Comparison of ENCODE assay signal across 22 cellular contexts in the genomic region with DNA sequence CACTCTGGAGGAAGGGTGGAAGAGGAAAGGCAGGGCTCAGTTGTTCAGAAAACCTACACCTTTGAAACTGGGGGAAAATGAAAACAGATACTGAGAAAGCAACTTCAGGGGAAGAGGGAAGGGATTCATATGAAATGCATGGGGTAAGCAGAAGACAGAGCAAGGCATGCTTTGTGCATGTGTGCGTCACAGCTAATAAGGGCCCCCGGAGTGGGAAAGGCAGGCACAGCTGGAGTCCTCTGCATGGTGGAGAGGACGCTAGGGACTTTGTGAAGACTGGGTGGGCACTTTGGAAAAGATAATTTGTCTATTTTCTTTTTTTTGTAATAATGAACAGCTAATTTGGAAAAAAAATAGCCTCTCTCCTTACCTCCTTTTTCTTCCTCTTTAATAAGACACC.
DNase-seq lines count a peak whose midpoint lies in the region; ATAC-seq, FAIRE-seq and TF ChIP-seq lines count a peak whose summit lies in the region.
"Had no signal": no experiment of that assay in that cellular context is flagged by ENCODE, and none has a peak within 500 bp of the region (broad histone marks: within the 10 kb centered on the region; RNA-seq: fewer than 3 reads in every experiment).

No MANE protein-coding gene starts in this region.

- H2AFZ ChIP-seq in GM23338 = peak overlapping the region; percentile 38; the same call in 1 of the 2 replicates
- H2AFZ ChIP-seq in astrocyte (ENCODE audit: low read depth, low read length) = no peak overlapping the region
- no peak overlapping the region for H2AFZ ChIP-seq in neural progenitor cell (replicated peaks)
- no peak overlapping the region for H2AFZ ChIP-seq in hepatocyte
- no peak overlapping the region for H2AFZ ChIP-seq in smooth muscle cell (ENCODE audit: low read depth)

- H3K27ac Mint-ChIP-seq in GM23338 (peak overlapping the region; percentile 14; the same call in 1 of the 2 replicates), astrocyte (ENCODE audit: unreplicated experiment) (peak overlapping the region; percentile 19), neural progenitor cell (peak overlapping the region; percentile 90)
- no peak overlapping the region for H3K27ac Mint-ChIP-seq in activated naive CD8-positive, alpha-beta T cell treated with anti-CD3 and anti-CD28 coated beads for 36 hours
- H3K27ac Mint-ChIP-seq: B cell; CD4-positive, CD25-positive, alpha-beta regulatory T cell; CD8-positive, alpha-beta T cell; HFFc6 had no signal

- no peak overlapping the region for H3K4me3 ChIP-seq in GM23338
- H3K4me3 ChIP-seq in astrocyte (ENCODE audit: insufficient read depth, low read depth, low read length) = no peak overlapping the region
- no peak overlapping the region for H3K4me3 ChIP-seq in neural progenitor cell
- no peak overlapping the region for H3K4me3 ChIP-seq in hepatocyte
- H3K4me3 ChIP-seq in smooth muscle cell = no peak overlapping the region
- H3K4me3 ChIP-seq: BLaER1, GM12878, HAP-1 had no signal

- no peaks in the 10 kb centered on the region for H3K36me3 Mint-ChIP-seq in GM23338 (ENCODE audit: low read depth)
- H3K36me3 Mint-ChIP-seq in astrocyte (ENCODE audit: low read depth, unreplicated experiment) = no peaks in the 10 kb centered on the region
- H3K36me3 Mint-ChIP-seq in neural progenitor cell = no peaks in the 10 kb centered on the region
- no peaks in the 10 kb centered on the region for H3K36me3 Mint-ChIP-seq in activated naive CD8-positive, alpha-beta T cell treated with anti-CD3 and anti-CD28 coated beads for 36 hours
- H3K36me3 Mint-ChIP-seq: CD4-positive, CD25-positive, alpha-beta regulatory T cell; CD8-positive, alpha-beta T cell had no signal

- H3K27me3 Mint-ChIP-seq in GM23338 (ENCODE audit: insufficient read depth, low read depth, poor library complexity) = no peaks in the 10 kb centered on the region
- peaks cover 4% of the 10 kb centered on the region for H3K27me3 Mint-ChIP-seq in astrocyte (ENCODE audit: low read depth, unreplicated experiment)
- peaks cover 7% of the 10 kb centered on the region for H3K27me3 Mint-ChIP-seq in neural progenitor cell (ENCODE audit: insufficient read depth, low read depth)
- H3K27me3 Mint-ChIP-seq in activated naive CD8-positive, alpha-beta T cell treated with anti-CD3 and anti-CD28 coated beads for 36 hours = no peaks in the 10 kb centered on the region
- H3K27me3 Mint-ChIP-seq: B cell; CD4-positive, CD25-positive, alpha-beta regulatory T cell had no signal

- DNase-seq in GM23338 (ENCODE audit: low spot score) = no peak
- no peak for DNase-seq in astrocyte (ENCODE audit: low read depth)
- DNase-seq in neural progenitor cell (ENCODE audit: low spot score) = no peak
- DNase-seq in hepatocyte (ENCODE audit: low spot score) = no peak
- DNase-seq in smooth muscle cell (lab: John Stamatoyannopoulos, UW; ENCODE audit: unreplicated experiment) = no peak
- no peak for DNase-seq in activated naive CD8-positive, alpha-beta T cell treated with anti-CD3 and anti-CD28 coated beads for 36 hours
- DNase-seq: Caco-2; CD4-positive, CD25-positive, alpha-beta regulatory T cell; CD8-positive, alpha-beta T cell; DMS79; EL; GDM1; GOT3; HFFc6 had no signal

- no peaks in the 10 kb centered on the region for H3F3A ChIP-seq in GM23338 (replicated peaks; ENCODE audit: low read depth)
- no peaks in the 10 kb centered on the region for H3F3A ChIP-seq in neural progenitor cell (ENCODE audit: low read depth)
- no peaks in the 10 kb centered on the region for H3F3A ChIP-seq in smooth muscle cell (ENCODE audit: low read depth)

- no peak overlapping the region for H3K4me3 Mint-ChIP-seq in GM23338
- no peak overlapping the region for H3K4me3 Mint-ChIP-seq in astrocyte (ENCODE audit: unreplicated experiment)
- H3K4me3 Mint-ChIP-seq in neural progenitor cell = no peak overlapping the region
- no peak overlapping the region for H3K4me3 Mint-ChIP-seq in activated naive CD8-positive, alpha-beta T cell treated with anti-CD3 and anti-CD28 coated beads for 36 hours
- H3K4me3 Mint-ChIP-seq: B cell; CD4-positive, CD25-positive, alpha-beta regulatory T cell; CD8-positive, alpha-beta T cell; HFFc6 had no signal

- H3K9me3 Mint-ChIP-seq in GM23338 (no peaks in the 10 kb centered on the region), astrocyte (ENCODE audit: unreplicated experiment) (no peaks in the 10 kb centered on the region), neural progenitor cell (no peaks in the 10 kb centered on the region)
- peaks cover 3% of the 10 kb centered on the region for H3K9me3 Mint-ChIP-seq in activated naive CD8-positive, alpha-beta T cell treated with anti-CD3 and anti-CD28 coated beads for 36 hours
- H3K9me3 Mint-ChIP-seq: CD8-positive, alpha-beta T cell had no signal

- H3K9ac ChIP-seq in astrocyte (ENCODE audit: low read length) = no peak overlapping the region
- H3K9ac ChIP-seq in neural progenitor cell = no peak overlapping the region
- no peak overlapping the region for H3K9ac ChIP-seq in smooth muscle cell (ENCODE audit: low read depth)
- H3K9ac ChIP-seq: BLaER1 had no signal

- H3K4me1 ChIP-seq in GM23338 (ENCODE audit: insufficient read depth) (no peaks in the 10 kb centered on the region; the same call in 1 of the 2 replicates), astrocyte (ENCODE audit: insufficient read depth, low read length) (no peaks in the 10 kb centered on the region), neural progenitor cell (no peaks in the 10 kb centered on the region), hepatocyte (ENCODE audit: insufficient read depth) (peaks cover 15% of the 10 kb centered on the region), smooth muscle cell (ENCODE audit: low read depth) (no peaks in the 10 kb centered on the region)
- H3K4me1 ChIP-seq: BLaER1, Caco-2, HAP-1 had no signal

- H3K36me3 ChIP-seq in GM23338 (ENCODE audit: insufficient read depth) (no peaks in the 10 kb centered on the region), astrocyte (ENCODE audit: insufficient read depth, low read length) (no peaks in the 10 kb centered on the region), neural progenitor cell (no peaks in the 10 kb centered on the region), hepatocyte (replicated peaks; ENCODE audit: insufficient read depth, low read depth) (no peaks in the 10 kb centered on the region), smooth muscle cell (ENCODE audit: low read depth) (no peaks in the 10 kb centered on the region)
- H3K36me3 ChIP-seq: BLaER1, HAP-1 had no signal

- H3K4me2 ChIP-seq in GM23338 = no peak overlapping the region
- H3K4me2 ChIP-seq in astrocyte (ENCODE audit: low read length) = no peak overlapping the region
- H3K4me2 ChIP-seq in neural progenitor cell = no peak overlapping the region
- H3K4me2 ChIP-seq in hepatocyte = no peak overlapping the region
- no peak overlapping the region for H3K4me2 ChIP-seq in smooth muscle cell
- H3K4me2 ChIP-seq: BLaER1 had no signal

- no peak for FAIRE-seq in astrocyte (lab: Jason Lieb, UNC)
- FAIRE-seq: A204.1, GM12878, H54 had no signal

- TF ChIP-seq CTCF in GM23338 (conservative IDR thresholded peaks at IDR 0.05; ENCODE audit: low read depth in 2 of 2) = no peak
- no peak for TF ChIP-seq CTCF in astrocyte (IDR thresholded peaks at IDR 0.05; ENCODE audit: insufficient read depth, low read depth, low read length)
- TF ChIP-seq CTCF in neural progenitor cell (IDR thresholded peaks at IDR 0.05) = no peak
- TF ChIP-seq CTCF in hepatocyte (IDR thresholded peaks at IDR 0.05; ENCODE audit: poor library complexity) = no peak
- TF ChIP-seq CTCF in smooth muscle cell (IDR thresholded peaks at IDR 0.05; ENCODE audit: borderline replicate concordance, insufficient read depth, poor library complexity, severe bottlenecking) = no peak

- H3K27me3 ChIP-seq in GM23338 (ENCODE audit: insufficient read depth) (no peaks in the 10 kb centered on the region), astrocyte (ENCODE audit: insufficient read depth, low read length) (no peaks in the 10 kb centered on the region), neural progenitor cell (no peaks in the 10 kb centered on the region), hepatocyte (peaks cover 6% of the 10 kb centered on the region), smooth muscle cell (ENCODE audit: low read depth) (no peaks in the 10 kb centered on the region)
- H3K27me3 ChIP-seq: BLaER1 had no signal

- H3K9me3 ChIP-seq in astrocyte (ENCODE audit: insufficient read depth, low read depth, low read length) = no peaks in the 10 kb centered on the region
- no peaks in the 10 kb centered on the region for H3K9me3 ChIP-seq in neural progenitor cell (ENCODE audit: low read depth)
- H3K9me3 ChIP-seq in hepatocyte (ENCODE audit: low read depth) = no peaks in the 10 kb centered on the region
- no peaks in the 10 kb centered on the region for H3K9me3 ChIP-seq in smooth muscle cell (replicated peaks; ENCODE audit: low read depth)
- H3K9me3 ChIP-seq: BLaER1, Caco-2, HAP-1 had no signal

- H3K9me2 ChIP-seq in GM23338 (ENCODE audit: insufficient read depth) = no peaks in the 10 kb centered on the region
- no peaks in the 10 kb centered on the region for H3K9me2 ChIP-seq in hepatocyte (replicated peaks; ENCODE audit: insufficient read depth)

- ATAC-seq in GM23338 = no peak
- ATAC-seq: CD8-positive, alpha-beta T cell; GM12878 had no signal

- H3K27ac ChIP-seq in GM23338 (ENCODE audit: low read depth) (no peak overlapping the region), astrocyte (ENCODE audit: low read depth, low read length) (no peak overlapping the region), neural progenitor cell (no peak overlapping the region), hepatocyte (no peak overlapping the region), smooth muscle cell (ENCODE audit: low read depth) (no peak overlapping the region)
- H3K27ac ChIP-seq: 22Rv1, BLaER1, C4-2B had no signal

- H4K20me1 ChIP-seq in GM23338 (replicated peaks; ENCODE audit: insufficient read depth) (no peaks in the 10 kb centered on the region), astrocyte (ENCODE audit: insufficient read depth, low read length) (no peaks in the 10 kb centered on the region), neural progenitor cell (ENCODE audit: low read depth) (no peaks in the 10 kb centered on the region), hepatocyte (ENCODE audit: insufficient read depth, poor library complexity, severe bottlenecking) (no peaks in the 10 kb centered on the region), smooth muscle cell (ENCODE audit: low read depth) (no peaks in the 10 kb centered on the region)
- H4K20me1 ChIP-seq: BLaER1 had no signal

- H3K4me1 Mint-ChIP-seq in GM23338 (peaks cover 3% of the 10 kb centered on the region; the same call in 1 of the 3 replicates), astrocyte (ENCODE audit: low read depth, unreplicated experiment) (peaks cover 13% of the 10 kb centered on the region), neural progenitor cell (peaks cover 17% of the 10 kb centered on the region)
- no peaks in the 10 kb centered on the region for H3K4me1 Mint-ChIP-seq in activated naive CD8-positive, alpha-beta T cell treated with anti-CD3 and anti-CD28 coated beads for 36 hours
- H3K4me1 Mint-ChIP-seq: B cell; CD4-positive, CD25-positive, alpha-beta regulatory T cell had no signal

- H3K79me2 ChIP-seq in GM23338 (replicated peaks; ENCODE audit: insufficient read depth) = no peaks in the 10 kb centered on the region
- no peaks in the 10 kb centered on the region for H3K79me2 ChIP-seq in astrocyte (ENCODE audit: insufficient read depth, low read length)
- no peaks in the 10 kb centered on the region for H3K79me2 ChIP-seq in neural progenitor cell (ENCODE audit: low read depth)
- no peaks in the 10 kb centered on the region for H3K79me2 ChIP-seq in hepatocyte
- no peaks in the 10 kb centered on the region for H3K79me2 ChIP-seq in smooth muscle cell (ENCODE audit: low read depth)

- WGBS in hepatocyte (ENCODE audit: low lambda C conversion rate, missing lambda C conversion rate) = 79% methylated on average over 3 of the region's 3 CpGs
- WGBS in smooth muscle cell (ENCODE audit: low lambda C conversion rate) = 95% methylated on average over 3 of the region's 3 CpGs
